In the genomic region with DNA sequence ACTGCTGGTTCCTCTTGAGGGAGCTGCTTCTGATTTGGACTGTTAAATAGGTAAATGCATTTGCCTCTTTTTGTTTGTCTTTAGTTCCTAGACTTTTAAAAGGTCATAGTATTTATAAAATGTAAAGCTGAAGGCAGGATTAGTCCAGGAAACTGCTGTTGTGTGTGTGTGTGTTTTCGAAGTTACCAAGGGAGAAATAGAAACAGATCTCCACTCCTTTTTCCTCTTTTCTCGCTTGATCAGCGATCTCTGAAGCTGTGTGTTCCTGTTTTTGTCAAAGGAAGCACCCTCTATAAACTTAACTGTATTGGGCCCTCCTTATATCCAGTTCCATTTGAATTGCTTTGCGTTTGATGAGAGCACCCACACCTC, we compare ENCODE assay signal across 8 cellular contexts. TPM values are rescaled to one million over a fixed set of nuclear protein-coding genes. Genes with fewer than 3 reads are reported as not detected.
DNase-seq lines count a peak whose midpoint lies in the region; ATAC-seq, FAIRE-seq and TF ChIP-seq lines count a peak whose summit lies in the region.

No MANE protein-coding gene starts in this region.

- POLR2A ChIA-PET in endothelial cell of umbilical vein (lab: Charles Lee) = no interaction called here

- FAIRE-seq in endothelial cell of umbilical vein (lab: Jason Lieb, UNC) = peak; percentile 55

- peak overlapping the region; percentile 82 for H3K9ac ChIP-seq in endothelial cell of umbilical vein (replicated peaks; ENCODE audit: extremely low read depth, insufficient read depth, low read length)

- H3K4me2 ChIP-seq in endothelial cell of umbilical vein (ENCODE audit: insufficient read depth, low read length) = peak overlapping the region; percentile 98

- no peaks in the 10 kb centered on the region for H3K27me3 Mint-ChIP-seq in activated T-cell treated with anti-CD3 and anti-CD28 coated beads, Interleukin-2, amount 50 U/mL, for 24 hours

- no peak for TF ChIP-seq POLR2A in endothelial cell of umbilical vein (IDR thresholded peaks at IDR 0.05; ENCODE audit: low read depth, low read length)

- H3K27ac ChIP-seq in SJSA1 (peak overlapping the region; percentile 47), endothelial cell of umbilical vein (ENCODE audit: insufficient read depth, low read depth, low read length) (peak overlapping the region; percentile 44), muscle layer of duodenum (ENCODE audit: low read length) (peak overlapping the region; percentile 87)

- H3K9me1 ChIP-seq in endothelial cell of umbilical vein (replicated peaks; ENCODE audit: control insufficient read depth, extremely low read depth, insufficient read depth, low read length) = no peaks in the 10 kb centered on the region

- intact Hi-C loops in endothelial cell of umbilical vein (cut with micrococcal nuclease) = loop anchor here (1.0 to 2.0 kb wide), 4 partner anchors 24 to 259 kb away; no protein-coding TSS in a partner anchor

- no peaks in the 10 kb centered on the region for H3K9me3 ChIP-seq in SJSA1 (replicated peaks)
- H3K9me3 ChIP-seq in endothelial cell of umbilical vein (replicated peaks; ENCODE audit: control insufficient read depth, insufficient read depth, low read length) = no peaks in the 10 kb centered on the region
- H3K9me3 ChIP-seq in muscle layer of duodenum (ENCODE audit: control insufficient read depth in 1 of 2, low read length in 2 of 2) = no peaks in the 10 kb centered on the region

- H3K36me3 Mint-ChIP-seq in activated T-cell treated with anti-CD3 and anti-CD28 coated beads, Interleukin-2, amount 50 U/mL, for 24 hours (ENCODE audit: low read depth) = peaks cover 14% of the 10 kb centered on the region

- H3K79me2 ChIP-seq in endothelial cell of umbilical vein (ENCODE audit: control insufficient read depth, insufficient read depth, low read length) = peaks cover 40% of the 10 kb centered on the region

- no peaks in the 10 kb centered on the region for H4K20me1 ChIP-seq in endothelial cell of umbilical vein (replicated peaks; ENCODE audit: control insufficient read depth, extremely low read depth, insufficient read depth, low read length)

- CTCF ChIA-PET in endothelial cell of umbilical vein (lab: Charles Lee) = interaction anchor here (0.6 to 3.5 kb wide), 10 partner anchors 8 to 835 kb away, joined by 3 to 34 read pairs (median 3); no protein-coding TSS in a partner anchor

- H3K27me3 ChIP-seq in SJSA1 (replicated peaks) (no peaks in the 10 kb centered on the region), endothelial cell of umbilical vein (ENCODE audit: control insufficient read depth in 2 of 2, insufficient read depth in 2 of 2, low read length in 2 of 2) (peaks cover 0 to 4% of the 10 kb centered on the region in 2 experiments), muscle layer of duodenum (ENCODE audit: low read depth, low read length) (no peaks in the 10 kb centered on the region)

- peak overlapping the region; percentile 91 for H3K27ac Mint-ChIP-seq in activated T-cell treated with anti-CD3 and anti-CD28 coated beads, Interleukin-2, amount 50 U/mL, for 24 hours

- H3K4me1 Mint-ChIP-seq in activated T-cell treated with anti-CD3 and anti-CD28 coated beads, Interleukin-2, amount 50 U/mL, for 24 hours (ENCODE audit: low read depth) = peaks cover 51% of the 10 kb centered on the region

- TSS peak; percentile 28 for BruUV-seq in endothelial cell of umbilical vein (replicated peaks; lab: Mats Ljungman, UMichigan)

- dilution Hi-C loops in endothelial cell of umbilical vein (cut with MboI; ENCODE audit: extremely low pct_ligation_motif_present, low sequenced_read_pairs) = no loop called here

- DNase-seq in activated T-cell treated with anti-CD3 and anti-CD28 coated beads, Interleukin-2, amount 50 U/mL, for 24 hours = no peak
- DNase-seq in activated T-cell treated with anti-CD3 and anti-CD28 coated beads, Interleukin-2, amount 50 U/mL, for 1 hour = no peak
- DNase-seq in SJSA1 (ENCODE audit: low read depth in 1 of 2, low spot score in 2 of 2) (no peak), endothelial cell of umbilical vein (ENCODE audit: low read depth, low spot score) (peak; percentile 63), NCI-H2171 (lab: John Stamatoyannopoulos, UW) (no peak), T1000 (lab: John Stamatoyannopoulos, UW) (no peak)

- ATAC-seq in GM21360 (IDR thresholded peaks at IDR 0.05; ENCODE audit: unreplicated experiment) = no peak

- peaks cover 4% of the 10 kb centered on the region for H3K36me3 ChIP-seq in SJSA1
- no peaks in the 10 kb centered on the region for H3K36me3 ChIP-seq in endothelial cell of umbilical vein (ENCODE audit: control insufficient read depth in 2 of 2, extremely low read depth in 1 of 2, insufficient read depth in 2 of 2, low read length in 2 of 2)
- H3K36me3 ChIP-seq in muscle layer of duodenum (ENCODE audit: control insufficient read depth in 1 of 2, insufficient read depth in 2 of 2, low read length in 2 of 2) = no peaks in the 10 kb centered on the region

- no peaks in the 10 kb centered on the region for H3K9me3 Mint-ChIP-seq in activated T-cell treated with anti-CD3 and anti-CD28 coated beads, Interleukin-2, amount 50 U/mL, for 24 hours

- peak overlapping the region; percentile 84 for H3K4me3 ChIP-seq in SJSA1
- peak overlapping the region; percentile 84 to 88 (median 86) for H3K4me3 ChIP-seq in endothelial cell of umbilical vein (replicated peaks in 1 of 3; ENCODE audit: insufficient read depth in 1 of 3, low read depth in 1 of 3, low read length in 3 of 3)
- peak overlapping the region; percentile 92 to 98 for H3K4me3 ChIP-seq in muscle layer of duodenum (ENCODE audit: low read depth in 1 of 2, low read length in 2 of 2)

- peak overlapping the region; percentile 92 for H3K4me3 Mint-ChIP-seq in activated T-cell treated with anti-CD3 and anti-CD28 coated beads, Interleukin-2, amount 50 U/mL, for 24 hours

- H3K4me1 ChIP-seq in SJSA1 (replicated peaks) (peaks cover 37% of the 10 kb centered on the region), endothelial cell of umbilical vein (ENCODE audit: control insufficient read depth, extremely low read depth, insufficient read depth, low read length) (peaks cover 18% of the 10 kb centered on the region), muscle layer of duodenum (ENCODE audit: control insufficient read depth in 1 of 2, insufficient read depth in 2 of 2, low read length in 2 of 2) (peaks cover 4 to 26% of the 10 kb centered on the region in 2 donors)

- TF ChIP-seq CTCF in endothelial cell of umbilical vein (IDR thresholded peaks at IDR 0.05; ENCODE audit: extremely low read depth in 1 of 2, insufficient read depth in 1 of 2, low read depth in 1 of 2, low read length in 2 of 2) = no peak

- H2AFZ ChIP-seq in endothelial cell of umbilical vein (ENCODE audit: low read depth, low read length) = peak overlapping the region; percentile 96

TF ChIP-seq in endothelial cell of umbilical vein, 7 proteins besides CTCF, POLR2A, EP300 and RAD21:
- no peak for TF ChIP-seq EZH2 (IDR thresholded peaks at IDR 0.05; ENCODE audit: borderline replicate concordance, low read depth, low read length, severe bottlenecking)
- TF ChIP-seq, protein P1, sequence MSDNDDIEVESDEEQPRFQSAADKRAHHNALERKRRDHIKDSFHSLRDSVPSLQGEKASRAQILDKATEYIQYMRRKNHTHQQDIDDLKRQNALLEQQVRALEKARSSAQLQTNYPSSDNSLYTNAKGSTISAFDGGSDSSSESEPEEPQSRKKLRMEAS (IDR thresholded peaks at IDR 0.05; ENCODE audit: insufficient read depth, insufficient read length) = no peak

RNA-seq across cellular contexts. Expression of a gene that starts 0.8 kb away (rescaled TPM):
- 70.0 and 91.4 TPM in 2 replicates for total RNA-seq in SJSA1 (2014; rRNA removed; shearing (Covaris generic))
- 46.3 and 51.2 TPM in 2 replicates for total RNA-seq in endothelial cell of umbilical vein
- 14.4 and 22.3 TPM in 2 replicates for polyA plus RNA-seq in endothelial cell of umbilical vein
- polyA plus RNA-seq in endothelial cell of umbilical vein (2011; cell fraction: cytosol; rRNA removed) = 30.7 and 31.5 TPM in 2 replicates
- polyA plus RNA-seq in endothelial cell of umbilical vein (2011; cell fraction: nucleus; rRNA removed) = 14.4 and 18.6 TPM in 2 replicates
- 48.8 and 62.0 TPM in 2 replicates for polyA plus RNA-seq in endothelial cell of umbilical vein (2012)
- 29.1 and 30.5 TPM in 2 replicates for polyA minus RNA-seq in endothelial cell of umbilical vein
- 58.7 TPM for polyA minus RNA-seq in endothelial cell of umbilical vein (2011; cell fraction: cytosol; rRNA and poly(A)+ RNA removed)
- 32.7 and 45.2 TPM in 2 replicates for polyA minus RNA-seq in endothelial cell of umbilical vein (2011; cell fraction: nucleus; rRNA and poly(A)+ RNA removed)
